ENCODE assay signal across 2 cellular contexts in the genomic region with DNA sequence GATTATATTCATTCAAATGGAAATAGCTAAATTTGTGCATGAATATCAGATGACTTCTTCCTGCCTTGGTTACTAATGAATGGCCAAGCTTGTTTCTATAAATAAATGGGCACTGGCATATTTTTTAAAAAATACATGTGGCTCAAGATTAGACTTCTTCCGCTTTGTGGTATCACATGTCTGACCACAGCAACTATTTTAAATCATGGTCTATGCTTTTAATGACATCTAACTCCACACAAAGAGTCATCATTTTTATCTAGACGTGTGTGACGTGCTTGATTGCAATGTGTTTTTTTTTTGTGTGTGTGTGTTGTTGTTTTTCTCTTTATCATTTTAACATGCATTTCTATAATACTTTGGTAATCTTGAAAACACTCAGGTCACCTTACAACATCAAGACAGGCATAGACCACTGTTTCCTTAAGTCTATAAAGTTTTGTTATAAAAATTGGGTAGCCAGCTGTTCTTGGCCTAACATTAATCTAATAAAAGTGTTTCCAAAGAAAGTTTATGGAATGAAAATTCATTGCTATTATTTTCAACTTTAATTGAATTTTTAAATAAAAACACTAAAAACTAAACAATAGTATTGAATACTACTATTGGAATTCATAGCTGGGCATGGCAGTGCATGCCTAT.
TF ChIP-seq lines count a peak whose summit lies in the region.

No MANE protein-coding gene starts in this region.

TF ChIP-seq in K562, 482 proteins besides CTCF, POLR2A, EP300 and RAD21:
- TF ChIP-seq PCBP2 (IDR thresholded peaks at IDR 0.05; ENCODE audit: low read depth, low read length, poor library complexity, severe bottlenecking) (no peak), ZBTB8A (IDR thresholded peaks at IDR 0.05; ENCODE audit: partially characterized antibody) (no peak), ZBTB17 (CRISPR knock-in tag; IDR thresholded peaks at IDR 0.05) (no peak), ATF4 (CRISPR knock-in tag; IDR thresholded peaks at IDR 0.05) (no peak)
- TF ChIP-seq, protein P1, sequence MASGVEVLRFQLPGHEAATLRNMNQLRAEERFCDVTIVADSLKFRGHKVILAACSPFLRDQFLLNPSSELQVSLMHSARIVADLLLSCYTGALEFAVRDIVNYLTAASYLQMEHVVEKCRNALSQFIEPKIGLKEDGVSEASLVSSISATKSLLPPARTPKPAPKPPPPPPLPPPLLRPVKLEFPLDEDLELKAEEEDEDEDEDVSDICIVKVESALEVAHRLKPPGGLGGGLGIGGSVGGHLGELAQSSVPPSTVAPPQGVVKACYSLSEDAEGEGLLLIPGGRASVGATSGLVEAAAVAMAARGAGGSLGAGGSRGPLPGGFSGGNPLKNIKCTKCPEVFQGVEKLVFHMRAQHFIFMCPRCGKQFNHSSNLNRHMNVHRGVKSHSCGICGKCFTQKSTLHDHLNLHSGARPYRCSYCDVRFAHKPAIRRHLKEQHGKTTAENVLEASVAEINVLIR (CRISPR knock-in tag; IDR thresholded peaks at IDR 0.05), result peak; percentile 42; the same call in 1 of the 2 replicates
- TF ChIP-seq, protein P2, sequence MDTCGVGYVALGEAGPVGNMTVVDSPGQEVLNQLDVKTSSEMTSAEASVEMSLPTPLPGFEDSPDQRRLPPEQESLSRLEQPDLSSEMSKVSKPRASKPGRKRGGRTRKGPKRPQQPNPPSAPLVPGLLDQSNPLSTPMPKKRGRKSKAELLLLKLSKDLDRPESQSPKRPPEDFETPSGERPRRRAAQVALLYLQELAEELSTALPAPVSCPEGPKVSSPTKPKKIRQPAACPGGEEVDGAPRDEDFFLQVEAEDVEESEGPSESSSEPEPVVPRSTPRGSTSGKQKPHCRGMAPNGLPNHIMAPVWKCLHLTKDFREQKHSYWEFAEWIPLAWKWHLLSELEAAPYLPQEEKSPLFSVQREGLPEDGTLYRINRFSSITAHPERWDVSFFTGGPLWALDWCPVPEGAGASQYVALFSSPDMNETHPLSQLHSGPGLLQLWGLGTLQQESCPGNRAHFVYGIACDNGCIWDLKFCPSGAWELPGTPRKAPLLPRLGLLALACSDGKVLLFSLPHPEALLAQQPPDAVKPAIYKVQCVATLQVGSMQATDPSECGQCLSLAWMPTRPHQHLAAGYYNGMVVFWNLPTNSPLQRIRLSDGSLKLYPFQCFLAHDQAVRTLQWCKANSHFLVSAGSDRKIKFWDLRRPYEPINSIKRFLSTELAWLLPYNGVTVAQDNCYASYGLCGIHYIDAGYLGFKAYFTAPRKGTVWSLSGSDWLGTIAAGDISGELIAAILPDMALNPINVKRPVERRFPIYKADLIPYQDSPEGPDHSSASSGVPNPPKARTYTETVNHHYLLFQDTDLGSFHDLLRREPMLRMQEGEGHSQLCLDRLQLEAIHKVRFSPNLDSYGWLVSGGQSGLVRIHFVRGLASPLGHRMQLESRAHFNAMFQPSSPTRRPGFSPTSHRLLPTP (IDR thresholded peaks at IDR 0.05; ENCODE audit: borderline replicate concordance, extremely low read depth, insufficient read length), result no peak

TF ChIP-seq in GM23338, 12 proteins besides CTCF, POLR2A, EP300 and RAD21:
- TF ChIP-seq EZH2phosphoT487 (IDR thresholded peaks at IDR 0.05; ENCODE audit: unreplicated experiment), result no peak
- TF ChIP-seq STAT1 (IDR thresholded peaks at IDR 0.05; ENCODE audit: unreplicated experiment), result no peak
- TF ChIP-seq, protein P3, sequence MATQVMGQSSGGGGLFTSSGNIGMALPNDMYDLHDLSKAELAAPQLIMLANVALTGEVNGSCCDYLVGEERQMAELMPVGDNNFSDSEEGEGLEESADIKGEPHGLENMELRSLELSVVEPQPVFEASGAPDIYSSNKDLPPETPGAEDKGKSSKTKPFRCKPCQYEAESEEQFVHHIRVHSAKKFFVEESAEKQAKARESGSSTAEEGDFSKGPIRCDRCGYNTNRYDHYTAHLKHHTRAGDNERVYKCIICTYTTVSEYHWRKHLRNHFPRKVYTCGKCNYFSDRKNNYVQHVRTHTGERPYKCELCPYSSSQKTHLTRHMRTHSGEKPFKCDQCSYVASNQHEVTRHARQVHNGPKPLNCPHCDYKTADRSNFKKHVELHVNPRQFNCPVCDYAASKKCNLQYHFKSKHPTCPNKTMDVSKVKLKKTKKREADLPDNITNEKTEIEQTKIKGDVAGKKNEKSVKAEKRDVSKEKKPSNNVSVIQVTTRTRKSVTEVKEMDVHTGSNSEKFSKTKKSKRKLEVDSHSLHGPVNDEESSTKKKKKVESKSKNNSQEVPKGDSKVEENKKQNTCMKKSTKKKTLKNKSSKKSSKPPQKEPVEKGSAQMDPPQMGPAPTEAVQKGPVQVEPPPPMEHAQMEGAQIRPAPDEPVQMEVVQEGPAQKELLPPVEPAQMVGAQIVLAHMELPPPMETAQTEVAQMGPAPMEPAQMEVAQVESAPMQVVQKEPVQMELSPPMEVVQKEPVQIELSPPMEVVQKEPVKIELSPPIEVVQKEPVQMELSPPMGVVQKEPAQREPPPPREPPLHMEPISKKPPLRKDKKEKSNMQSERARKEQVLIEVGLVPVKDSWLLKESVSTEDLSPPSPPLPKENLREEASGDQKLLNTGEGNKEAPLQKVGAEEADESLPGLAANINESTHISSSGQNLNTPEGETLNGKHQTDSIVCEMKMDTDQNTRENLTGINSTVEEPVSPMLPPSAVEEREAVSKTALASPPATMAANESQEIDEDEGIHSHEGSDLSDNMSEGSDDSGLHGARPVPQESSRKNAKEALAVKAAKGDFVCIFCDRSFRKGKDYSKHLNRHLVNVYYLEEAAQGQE (IDR thresholded peaks at IDR 0.05; ENCODE audit: unreplicated experiment), result no peak
- TF ChIP-seq ZNF331 (CRISPR knock-in tag; IDR thresholded peaks at IDR 0.05; ENCODE audit: low read depth), result no peak
- no peak for TF ChIP-seq JUNB (IDR thresholded peaks at IDR 0.05; ENCODE audit: unreplicated experiment)
- TF ChIP-seq ZNF114 (CRISPR knock-in tag; IDR thresholded peaks at IDR 0.05), result no peak
